Comparison of ENCODE assay signal across 8 cellular contexts in genomic region chr12:105330938-105331804, GRCh38. TPM values are rescaled to one million over a fixed set of nuclear protein-coding genes. Genes with fewer than 3 reads are reported as not detected.
DNase-seq lines count a peak whose midpoint lies in the region; ATAC-seq and TF ChIP-seq lines count a peak whose summit lies in the region.

No MANE protein-coding gene starts in this region.

- H3K9ac ChIP-seq in GM23248: peak overlapping the region; percentile 85

- no peaks in the 10 kb centered on the region for H3K36me3 ChIP-seq in GM23248 (ENCODE audit: low read depth)
- no peaks in the 10 kb centered on the region for H3K36me3 ChIP-seq in gastrocnemius medialis

- no peaks in the 10 kb centered on the region for H3K9me2 ChIP-seq in GM23248 (ENCODE audit: insufficient read depth)

- TF ChIP-seq CTCF in gastrocnemius medialis (IDR thresholded peaks at IDR 0.05 in 4 of 5, conservative IDR thresholded peaks at IDR 0.05 in 1 of 5): no peak

- DNase-seq in DMS114 treated with DMSO at 0.1 percent for 48 hours (lab: John Stamatoyannopoulos, UW; ENCODE audit: unreplicated experiment): peak; percentile 8
- peak; percentile 78 for DNase-seq in GM23248
- DNase-seq in NCI-H748 treated with DMSO at 0.1 percent for 48 hours (lab: John Stamatoyannopoulos, UW): peak; percentile 44
- DNase-seq in activated gamma-delta T cell treated with anti-CD3 and anti-CD28 coated beads, Interleukin-2, amount 50 U/mL, for 16 hours (ENCODE audit: low read depth): peak; percentile 20
- no peak for DNase-seq in left ventricle myocardium superior
- no peak for DNase-seq in gastrocnemius medialis
- DNase-seq in NCI-H128 (lab: John Stamatoyannopoulos, UW; ENCODE audit: unreplicated experiment): no peak

- H3K27ac ChIP-seq in GM23248 (peak overlapping the region; percentile 62), gastrocnemius medialis (peak overlapping the region in 3 of 4 donors; percentile 45 to 62 (median 49))

- ATAC-seq in left ventricle myocardium superior (peak; percentile 37), gastrocnemius medialis (peak; percentile 34 to 40), GM19324 (IDR thresholded peaks at IDR 0.05; ENCODE audit: low FRiP score, unreplicated experiment) (no peak)

- H4K20me1 ChIP-seq in GM23248 (ENCODE audit: insufficient read depth): 0 out of 2 replicates have a peak, but pooled peaks cover 4% of the 10 kb centered on the region

- H3K9me3 ChIP-seq in GM23248 (ENCODE audit: low read depth): no peaks in the 10 kb centered on the region
- no peaks in the 10 kb centered on the region for H3K9me3 ChIP-seq in gastrocnemius medialis

- in situ Hi-C loops in GM23248 (cut with MboI): no loop called here
- in situ Hi-C loops in gastrocnemius medialis (cut with MboI; ENCODE audit: low sequenced_read_pairs in 4 of 4): no loop called here

- no peak for TF ChIP-seq POLR2A in gastrocnemius medialis (IDR thresholded peaks at IDR 0.05)

- peaks cover 55% of the 10 kb centered on the region for H3K79me2 ChIP-seq in GM23248 (ENCODE audit: insufficient read depth)

- intact Hi-C loops in left ventricle myocardium superior (cut with micrococcal nuclease): no loop called here
- intact Hi-C loops in gastrocnemius medialis (cut with DNase I; ENCODE audit: low total_unique reads): loop anchor here (5.0 kb wide), 1 partner anchor 94 kb away; the partner anchor contains the start of gene APPL2

- no peaks in the 10 kb centered on the region for H3K27me3 ChIP-seq in GM23248 (replicated peaks; ENCODE audit: insufficient read depth)
- H3K27me3 ChIP-seq in gastrocnemius medialis: no peaks in the 10 kb centered on the region

- H3K4me2 ChIP-seq in GM23248 (ENCODE audit: unreplicated experiment): peak overlapping the region; percentile 95

- no peak overlapping the region; the same call in none of the 2 replicates for H2AFZ ChIP-seq in GM23248

- H3K4me3 ChIP-seq in GM23248 (peak overlapping the region; percentile 92), gastrocnemius medialis (peak overlapping the region; percentile 64 to 69 (median 66))

- H3F3A ChIP-seq in GM23248 (ENCODE audit: insufficient read depth): peaks cover 82% of the 10 kb centered on the region

- peaks cover 58% of the 10 kb centered on the region for H3K4me1 ChIP-seq in GM23248 (ENCODE audit: insufficient read depth)
- H3K4me1 ChIP-seq in gastrocnemius medialis: peaks cover 8 to 9% of the 10 kb centered on the region in 2 donors

- WGBS in GM23248 (ENCODE audit: low coverage in 1 of 2, low lambda C conversion rate in 2 of 2, missing lambda C conversion rate in 2 of 2), 2 experiments: 2% methylated on average over 34 to 46 of the region's 46 CpGs

RNA-seq across cellular contexts. Expression of gene C12orf75, which starts 0.7 kb away (rescaled TPM):
- 313 and 349 TPM in 2 replicates for total RNA-seq in GM23248 (2014; rRNA removed; shearing (Covaris generic))
- polyA plus RNA-seq in GM23248 (2016; fragmentation: Nextera tagmentation; extraction: Ambion mirVana): 590 and 607 TPM in 2 replicates
- total RNA-seq in left ventricle myocardium superior: 1.8 TPM
- total RNA-seq in gastrocnemius medialis: 10 to 100 TPM in 3 of 4 donors, 1 to 10 TPM in 1; 4.3 to 73.0 (median 17.3) TPM

Comparison
In these comparisons a context has a peak if more than half of its experiments do, and no peak if none do; other contexts are left out.
1. DNase-seq: peak in DMS114 treated with DMSO at 0.1 percent for 48 hours (single experiment), GM23248 (single experiment), NCI-H748 treated with DMSO at 0.1 percent for 48 hours (single experiment) and activated gamma-delta T cell treated with anti-CD3 and anti-CD28 coated beads, Interleukin-2, amount 50 U/mL, for 16 hours (single experiment); none in left ventricle myocardium superior (single experiment), gastrocnemius medialis (0 of 2) and NCI-H128 (single experiment).